Comparison of ENCODE assay signal across 19 cellular contexts in genomic region chr2:168781191-168781818, GRCh38. TPM values are rescaled to one million over a fixed set of nuclear protein-coding genes. Genes with fewer than 3 reads are reported as not detected.
"Had no signal": no experiment of that assay in that cellular context is flagged by ENCODE, and none has a peak within 500 bp of the region (broad histone marks: within the 10 kb centered on the region; RNA-seq: fewer than 3 reads in every experiment).

No MANE protein-coding gene starts in this region.

- H3K4me1 ChIP-seq: colonic mucosa, gastroesophageal sphincter, right atrium auricular region had no signal

- DNase-seq: activated CD4-positive, alpha-beta T cell treated with anti-CD3 and anti-CD28 coated beads, Interleukin-2, amount 50 U/mL, for 4 hours; activated CD4-positive, CD25-positive, alpha-beta regulatory T cell treated with anti-CD3 and anti-CD28 coated beads, Interleukin-2, amount 50 U/mL, for 72 hours; activated gamma-delta T cell; amygdala; brain microvascular endothelial cell; colonic mucosa; heart left ventricle; left ventricle myocardium inferior; mammary epithelial cell; stimulated activated CD4-positive, alpha-beta T cell treated with anti-CD3 and anti-CD28 coated beads, Interleukin-2, amount 100 ng/mL, for 24 hours; T-cell had no signal

- H3K27me3 Mint-ChIP-seq: activated naive CD8-positive, alpha-beta T cell; central memory CD8-positive, alpha-beta T cell; progenitor cell of endocrine pancreas; stimulated activated naive CD8-positive, alpha-beta T cell treated with anti-CD3 and anti-CD28 coated beads, Interleukin-15, Interleukin-2, amounts not matched to agents 100 ng/mL and 50 ng/mL, for 24 hours; T-cell; type B pancreatic cell had no signal

- H3K9me3 Mint-ChIP-seq: central memory CD8-positive, alpha-beta T cell; stimulated activated naive CD8-positive, alpha-beta T cell treated with anti-CD3 and anti-CD28 coated beads, Interleukin-15, Interleukin-2, amounts not matched to agents 100 ng/mL and 50 ng/mL, for 24 hours; T-cell had no signal

- H3K9me3 ChIP-seq: colonic mucosa, gastroesophageal sphincter, heart left ventricle, right atrium auricular region had no signal

- H3K27me3 ChIP-seq: brain microvascular endothelial cell, colonic mucosa, gastroesophageal sphincter, heart left ventricle, right atrium auricular region had no signal

- H3K27ac ChIP-seq: brain microvascular endothelial cell, colonic mucosa, heart left ventricle, left ventricle myocardium inferior, right atrium auricular region had no signal

- H3K4me1 Mint-ChIP-seq: central memory CD8-positive, alpha-beta T cell; T-cell had no signal

- H3K36me3 Mint-ChIP-seq: T-cell, type B pancreatic cell had no signal

- H3K27ac Mint-ChIP-seq: activated naive CD8-positive, alpha-beta T cell; progenitor cell of endocrine pancreas; stimulated activated naive CD8-positive, alpha-beta T cell treated with anti-CD3 and anti-CD28 coated beads, Interleukin-15, Interleukin-2, amounts not matched to agents 100 ng/mL and 50 ng/mL, for 24 hours; T-cell; type B pancreatic cell had no signal

- H3K4me3 Mint-ChIP-seq: activated naive CD8-positive, alpha-beta T cell; central memory CD8-positive, alpha-beta T cell; stimulated activated naive CD8-positive, alpha-beta T cell treated with anti-CD3 and anti-CD28 coated beads, Interleukin-15, Interleukin-2, amounts not matched to agents 100 ng/mL and 50 ng/mL, for 24 hours; T-cell; type B pancreatic cell had no signal

RNA-seq across cellular contexts. Expression of gene NOSTRIN, which starts 21.1 kb away (rescaled TPM):
- total RNA-seq: activated CD8-positive, alpha-beta memory T cell treated with anti-CD3 and anti-CD28 coated beads for 36 hours; mammary epithelial cell had no signal
